In genomic region chr11:92707173-92707619, GRCh38 we compare ENCODE assay signal across 12 cellular contexts.
DNase-seq lines count a peak whose midpoint lies in the region; ATAC-seq, FAIRE-seq and TF ChIP-seq lines count a peak whose summit lies in the region.
"Had no signal": no experiment of that assay in that cellular context is flagged by ENCODE, and none has a peak within 500 bp of the region (broad histone marks: within the 10 kb centered on the region; RNA-seq: fewer than 3 reads in every experiment).

No MANE protein-coding gene starts in this region.

- H3K36me3 Mint-ChIP-seq in activated naive CD8-positive, alpha-beta T cell treated with anti-CD3 and anti-CD28 coated beads for 36 hours: no peaks in the 10 kb centered on the region
- no peaks in the 10 kb centered on the region for H3K36me3 Mint-ChIP-seq in T-helper 17 cell (ENCODE audit: low read depth)

- no peak for TF ChIP-seq CTCF in gastrocnemius medialis (IDR thresholded peaks at IDR 0.05 in 4 of 5, conservative IDR thresholded peaks at IDR 0.05 in 1 of 5)

- H3K4me3 ChIP-seq in gastrocnemius medialis: no peak overlapping the region
- H3K4me3 ChIP-seq: body of pancreas, smooth muscle cell had no signal

- H3K4me3 Mint-ChIP-seq in activated naive CD8-positive, alpha-beta T cell treated with anti-CD3 and anti-CD28 coated beads for 36 hours: no peak overlapping the region
- no peak overlapping the region for H3K4me3 Mint-ChIP-seq in T-helper 17 cell

- no peaks in the 10 kb centered on the region for H3K4me1 Mint-ChIP-seq in activated naive CD8-positive, alpha-beta T cell treated with anti-CD3 and anti-CD28 coated beads for 36 hours
- peaks cover 2% of the 10 kb centered on the region for H3K4me1 Mint-ChIP-seq in T-helper 17 cell

- in situ Hi-C loops in gastrocnemius medialis (cut with MboI; ENCODE audit: low sequenced_read_pairs in 4 of 4): no loop called here

- peak overlapping the region; percentile 83 for H3K27ac ChIP-seq in epithelial cell of prostate
- H3K27ac ChIP-seq in gastrocnemius medialis: no peak overlapping the region
- H3K27ac ChIP-seq: body of pancreas had no signal

- no peaks in the 10 kb centered on the region for H3K27me3 ChIP-seq in gastrocnemius medialis
- H3K27me3 ChIP-seq: body of pancreas had no signal

- H3K9me3 ChIP-seq in gastrocnemius medialis (no peaks in the 10 kb centered on the region), T-helper 17 cell (ENCODE audit: control insufficient read depth, low read length, poor library complexity, severe bottlenecking) (no peaks in the 10 kb centered on the region)
- H3K9me3 ChIP-seq: body of pancreas had no signal

- intact Hi-C loops in gastrocnemius medialis (cut with DNase I; ENCODE audit: low total_unique reads): no loop called here

- no peak for FAIRE-seq in RCC 7860 (lab: Jason Lieb, UNC)

- H3K27ac Mint-ChIP-seq in activated naive CD8-positive, alpha-beta T cell treated with anti-CD3 and anti-CD28 coated beads for 36 hours: no peak overlapping the region
- H3K27ac Mint-ChIP-seq in T-helper 17 cell: no peak overlapping the region

- peaks cover 2% of the 10 kb centered on the region for H3K9me3 Mint-ChIP-seq in activated naive CD8-positive, alpha-beta T cell treated with anti-CD3 and anti-CD28 coated beads for 36 hours

- ATAC-seq in gastrocnemius medialis (peak; percentile 30 to 52), T-helper 17 cell (no peak)
- ATAC-seq: body of pancreas, HCT116 had no signal

- DNase-seq in NCI-H1092 (lab: John Stamatoyannopoulos, UW) (peak; percentile 26), NCI-H510A (lab: John Stamatoyannopoulos, UW) (peak; percentile 92), epithelial cell of prostate (ENCODE audit: low read depth, low spot score) (peak; percentile 93), gastrocnemius medialis (peak in 1 of 2 donors; percentile 16), AML-193 (lab: John Stamatoyannopoulos, UW) (no peak), RCC 7860 (ENCODE audit: low spot score) (no peak), T-helper 17 cell (no peak)
- DNase-seq in activated naive CD8-positive, alpha-beta T cell treated with anti-CD3 and anti-CD28 coated beads for 36 hours: no peak
- DNase-seq: foreskin fibroblast had no signal

- no peak for TF ChIP-seq POLR2A in gastrocnemius medialis (IDR thresholded peaks at IDR 0.05)

- no peaks in the 10 kb centered on the region for H3K4me1 ChIP-seq in gastrocnemius medialis
- H3K4me1 ChIP-seq: body of pancreas had no signal

- H3K27me3 Mint-ChIP-seq in activated naive CD8-positive, alpha-beta T cell treated with anti-CD3 and anti-CD28 coated beads for 36 hours: no peaks in the 10 kb centered on the region
- H3K27me3 Mint-ChIP-seq in T-helper 17 cell: no peaks in the 10 kb centered on the region

- H3K36me3 ChIP-seq in gastrocnemius medialis: no peaks in the 10 kb centered on the region

Comparison
In these comparisons a context has a peak if more than half of its experiments do, and no peak if none do; other contexts are left out.
1. DNase-seq: peak in NCI-H1092 (single experiment), NCI-H510A (single experiment) and epithelial cell of prostate (single experiment); none in AML-193 (0 of 2), activated naive CD8-positive, alpha-beta T cell treated with anti-CD3 and anti-CD28 coated beads for 36 hours (single experiment), RCC 7860 (single experiment) and T-helper 17 cell (0 of 3).